In the genomic region with DNA sequence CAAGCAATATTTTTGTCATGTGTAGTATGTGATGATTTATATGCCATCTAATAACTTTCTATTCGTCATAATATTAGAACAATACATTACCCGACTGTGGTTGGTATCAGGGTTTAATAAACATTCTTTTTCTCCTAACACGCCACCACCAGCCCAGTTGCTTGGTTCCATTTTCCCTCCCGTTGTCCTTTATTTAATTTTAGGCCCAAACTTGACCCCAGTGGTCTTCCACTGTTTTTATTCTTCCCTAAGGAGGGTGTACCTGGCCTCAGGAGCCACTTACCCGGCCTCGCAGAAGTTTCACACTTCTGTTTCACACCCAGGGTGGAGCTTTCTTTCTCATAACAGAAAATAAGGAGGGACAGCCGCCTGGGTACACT, we compare ENCODE assay signal across 10 cellular contexts. TPM values are rescaled to one million over a fixed set of nuclear protein-coding genes. Genes with fewer than 3 reads are reported as not detected.
DNase-seq lines count a peak whose midpoint lies in the region; ATAC-seq and TF ChIP-seq lines count a peak whose summit lies in the region.
"Had no signal": no experiment of that assay in that cellular context is flagged by ENCODE, and none has a peak within 500 bp of the region (broad histone marks: within the 10 kb centered on the region; RNA-seq: fewer than 3 reads in every experiment).

No MANE protein-coding gene starts in this region.

- no peak for DNase-seq in activated T-cell treated with anti-CD3 and anti-CD28 coated beads, Interleukin-2, amount 50 U/mL, for 24 hours
- no peak for DNase-seq in activated T-cell treated with anti-CD3 and anti-CD28 coated beads, Interleukin-2, amount 50 U/mL, for 4 hours
- DNase-seq in type B pancreatic cell (ENCODE audit: extremely low spot score, unreplicated experiment), result no peak
- DNase-seq in NCI-H2196 treated with DMSO at 0.1 percent for 48 hours (lab: John Stamatoyannopoulos, UW; ENCODE audit: unreplicated experiment), result no peak
- DNase-seq in amygdala (lab: John Stamatoyannopoulos, UW), result no peak
- DNase-seq: NCI-H1105, SHP77 had no signal

- no peak overlapping the region for H3K9ac ChIP-seq in liver (ENCODE audit: low read depth in 1 of 2, low read length in 2 of 2)

- H3K4me3 Mint-ChIP-seq in activated T-cell treated with anti-CD3 and anti-CD28 coated beads, Interleukin-2, amount 50 U/mL, for 24 hours, result peak overlapping the region; percentile 61
- H3K4me3 Mint-ChIP-seq in activated T-cell treated with anti-CD3 and anti-CD28 coated beads, Interleukin-2, amount 50 U/mL, for 4 hours, result no peak overlapping the region
- H3K4me3 Mint-ChIP-seq in brain, result peak overlapping the region in 4 of 5 experiments; percentile 69 to 81 (median 70)
- peak overlapping the region; percentile 84 for H3K4me3 Mint-ChIP-seq in type B pancreatic cell

- H3K27me3 Mint-ChIP-seq in activated T-cell treated with anti-CD3 and anti-CD28 coated beads, Interleukin-2, amount 50 U/mL, for 24 hours, result no peaks in the 10 kb centered on the region
- no peaks in the 10 kb centered on the region for H3K27me3 Mint-ChIP-seq in activated T-cell treated with anti-CD3 and anti-CD28 coated beads, Interleukin-2, amount 50 U/mL, for 4 hours (ENCODE audit: low read depth)
- peaks cover 4% of the 10 kb centered on the region for H3K27me3 Mint-ChIP-seq in brain
- H3K27me3 Mint-ChIP-seq in type B pancreatic cell, result no peaks in the 10 kb centered on the region

- no peaks in the 10 kb centered on the region for H3K36me3 Mint-ChIP-seq in activated T-cell treated with anti-CD3 and anti-CD28 coated beads, Interleukin-2, amount 50 U/mL, for 24 hours (ENCODE audit: low read depth)
- no peaks in the 10 kb centered on the region for H3K36me3 Mint-ChIP-seq in activated T-cell treated with anti-CD3 and anti-CD28 coated beads, Interleukin-2, amount 50 U/mL, for 4 hours (ENCODE audit: insufficient read depth)
- no peaks in the 10 kb centered on the region for H3K36me3 Mint-ChIP-seq in brain
- H3K36me3 Mint-ChIP-seq in type B pancreatic cell, result no peaks in the 10 kb centered on the region

- no peak for ATAC-seq in activated T-cell treated with anti-CD3 and anti-CD28 coated beads, Interleukin-2, amount 50 U/mL, for 4 hours
- ATAC-seq in HG02642 (IDR thresholded peaks at IDR 0.05; ENCODE audit: poor library complexity, unreplicated experiment), result no peak

- 86% methylated on average over 7 of the region's 7 CpGs for WGBS in liver

- H3K9me3 ChIP-seq in liver (ENCODE audit: control insufficient read depth in 4 of 4, low read length in 3 of 4), result no peaks in the 10 kb centered on the region

- H3K9me3 Mint-ChIP-seq in activated T-cell treated with anti-CD3 and anti-CD28 coated beads, Interleukin-2, amount 50 U/mL, for 24 hours, result no peaks in the 10 kb centered on the region
- H3K9me3 Mint-ChIP-seq in activated T-cell treated with anti-CD3 and anti-CD28 coated beads, Interleukin-2, amount 50 U/mL, for 4 hours, result no peaks in the 10 kb centered on the region
- peaks cover 0 to 5% (median 0%) of the 10 kb centered on the region in 5 experiments for H3K9me3 Mint-ChIP-seq in brain
- peaks cover 4% of the 10 kb centered on the region for H3K9me3 Mint-ChIP-seq in type B pancreatic cell

- no peak for TF ChIP-seq RAD21 in liver (IDR thresholded peaks at IDR 0.05)

- peak overlapping the region; percentile 90 for H3K27ac Mint-ChIP-seq in activated T-cell treated with anti-CD3 and anti-CD28 coated beads, Interleukin-2, amount 50 U/mL, for 24 hours
- peak overlapping the region; percentile 68 to 98 (median 91) for H3K27ac Mint-ChIP-seq in brain
- H3K27ac Mint-ChIP-seq in type B pancreatic cell, result peak overlapping the region; percentile 98

- H3K4me1 Mint-ChIP-seq in activated T-cell treated with anti-CD3 and anti-CD28 coated beads, Interleukin-2, amount 50 U/mL, for 24 hours (ENCODE audit: low read depth), result peaks cover 45% of the 10 kb centered on the region
- peaks cover 36% of the 10 kb centered on the region for H3K4me1 Mint-ChIP-seq in activated T-cell treated with anti-CD3 and anti-CD28 coated beads, Interleukin-2, amount 50 U/mL, for 4 hours (ENCODE audit: low read depth)
- H3K4me1 Mint-ChIP-seq in brain (peaks cover 70% of the 10 kb centered on the region), type B pancreatic cell (ENCODE audit: unreplicated experiment) (peaks cover 64% of the 10 kb centered on the region)

- H3K4me3 ChIP-seq in liver (ENCODE audit: low read depth in 1 of 3, low read length in 3 of 3), result no peak overlapping the region

- peaks cover 8 to 21% (median 13%) of the 10 kb centered on the region in 4 donors for H3K4me1 ChIP-seq in liver (ENCODE audit: control insufficient read depth in 4 of 4, insufficient read depth in 4 of 4, low read length in 3 of 4)

- no peaks in the 10 kb centered on the region for H3K27me3 ChIP-seq in liver (ENCODE audit: control insufficient read depth in 4 of 4, insufficient read depth in 4 of 4, low read length in 3 of 4)

- TF ChIP-seq CTCF in brain (conservative IDR thresholded peaks at IDR 0.05), result no peak
- TF ChIP-seq CTCF in liver (IDR thresholded peaks at IDR 0.05; ENCODE audit: low read depth, low read length, missing input control), result no peak
- no peak for TF ChIP-seq CTCF in type B pancreatic cell (conservative IDR thresholded peaks at IDR 0.05)

- no peaks in the 10 kb centered on the region for H3K36me3 ChIP-seq in liver (ENCODE audit: control insufficient read depth in 4 of 4, insufficient read depth in 3 of 4, low read depth in 1 of 4, low read length in 3 of 4)

- peak overlapping the region; percentile 2 to 48 for H3K27ac ChIP-seq in liver (ENCODE audit: low read depth in 1 of 2, low read length in 2 of 2)

TF ChIP-seq in liver, 16 proteins besides CTCF, POLR2A, EP300 and RAD21:
- TF ChIP-seq SP1 (IDR thresholded peaks at IDR 0.05), result no peak

RNA-seq across cellular contexts. Expression of a gene that starts 33.1 kb away (rescaled TPM):
- total RNA-seq in activated T-cell treated with anti-CD3 and anti-CD28 coated beads, Interleukin-2, amount 50 U/mL, for 4 hours, result 10 to 100 TPM; 59.6 to 72.8 (median 60.1) TPM
- polyA plus RNA-seq in brain (ENCODE audit: insufficient read depth, low read depth, low replicate concordance) (102 TPM), liver (10 to 100 TPM in 1 of 2 donors, 1 to 10 TPM in 1; 5.5 to 10.4 TPM)
- total RNA-seq in liver (100 to 1,000 TPM in 1 of 2 donors, 10 to 100 TPM in 1; 10.9 to 141 TPM), type B pancreatic cell (ENCODE audit: low replicate concordance) (41.5 and 74.2 TPM in 2 replicates)
